In the genomic region with DNA sequence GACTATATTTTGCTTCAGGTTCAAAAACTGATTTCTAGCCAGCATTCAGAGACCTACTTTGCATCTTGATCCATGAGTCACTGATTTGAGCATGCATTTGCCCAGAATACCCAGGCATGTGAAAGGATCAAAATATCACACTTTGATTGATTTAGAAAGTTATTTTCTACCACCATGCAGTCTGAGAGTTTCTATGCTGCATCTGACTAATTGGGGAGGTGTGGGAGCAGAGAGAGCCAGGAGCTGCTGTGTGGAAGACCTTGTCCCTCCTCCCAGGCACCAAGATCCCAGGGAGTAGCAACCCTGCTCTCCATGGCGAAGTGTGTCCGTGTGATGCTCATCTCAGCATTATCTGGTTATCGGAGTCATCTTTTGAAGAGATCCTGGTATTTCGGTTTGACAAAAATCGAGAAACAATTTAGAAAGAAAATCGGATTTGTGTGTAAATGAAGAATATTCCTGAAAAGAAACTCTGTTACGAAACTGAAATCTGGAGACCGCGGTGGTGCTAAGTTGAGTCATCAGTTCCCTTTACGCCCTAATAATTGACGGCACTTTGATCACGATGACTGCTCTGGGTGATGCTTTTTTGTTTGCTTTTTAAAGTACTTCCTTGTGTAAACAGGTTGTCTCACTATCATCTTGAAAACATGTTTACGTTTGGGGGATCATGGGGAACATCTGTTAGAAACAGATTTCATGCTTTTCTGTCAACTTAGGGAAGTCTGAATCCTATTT, we compare ENCODE assay signal across 9 cellular contexts.
DNase-seq lines count a peak whose midpoint lies in the region; ATAC-seq and TF ChIP-seq lines count a peak whose summit lies in the region.
"Had no signal": no experiment of that assay in that cellular context is flagged by ENCODE, and none has a peak within 500 bp of the region (broad histone marks: within the 10 kb centered on the region; RNA-seq: fewer than 3 reads in every experiment).

No MANE protein-coding gene starts in this region.

- H3K27ac Mint-ChIP-seq in activated CD4-positive, alpha-beta T cell treated with anti-CD3 and anti-CD28 coated beads for 36 hours = peak overlapping the region; percentile 79
- no peak overlapping the region for H3K27ac Mint-ChIP-seq in GM23338

- CTCF ChIA-PET in activated CD4-positive, alpha-beta T cell treated with anti-CD3 and anti-CD28 coated beads for 36 hours (lab: Charles Lee) = interaction anchor here (1.0 to 1.4 kb wide), 3 partner anchors 9 to 284 kb away, joined by 3 read pairs; no protein-coding TSS in a partner anchor

- no peak overlapping the region for H3K27ac ChIP-seq in GM23338 (ENCODE audit: low read depth)
- H3K27ac ChIP-seq: C4-2B had no signal

- H4K20me1 ChIP-seq in GM23338 (replicated peaks; ENCODE audit: insufficient read depth) = no peaks in the 10 kb centered on the region

- no peaks in the 10 kb centered on the region for H3K9me3 ChIP-seq in mucosa of descending colon

- DNase-seq in activated CD4-positive, alpha-beta T cell treated with anti-CD3 and anti-CD28 coated beads for 36 hours = peak; percentile 58
- no peak for DNase-seq in activated CD4-positive, alpha-beta T cell treated with anti-CD3 and anti-CD28 coated beads, Interleukin-2, amount 50 U/mL, for 4 hours
- DNase-seq in mucosa of descending colon (no peak), GM10266 (ENCODE audit: extremely low spot score) (no peak), iPS-NIHi7 (ENCODE audit: extremely low spot score) (no peak), GM23338 (ENCODE audit: low spot score) (no peak)

- ATAC-seq in activated CD4-positive, alpha-beta T cell treated with anti-CD3 and anti-CD28 coated beads for 36 hours = peak; percentile 80
- peak; percentile 72 for ATAC-seq in HG02884 (IDR thresholded peaks at IDR 0.05; ENCODE audit: unreplicated experiment)
- ATAC-seq in mucosa of descending colon = peak; percentile 35
- no peak for ATAC-seq in GM23338

- H3K4me3 Mint-ChIP-seq in activated CD4-positive, alpha-beta T cell treated with anti-CD3 and anti-CD28 coated beads for 36 hours = peak overlapping the region; percentile 43
- no peak overlapping the region for H3K4me3 Mint-ChIP-seq in GM23338

- H3K27me3 ChIP-seq in GM23338 (ENCODE audit: insufficient read depth) = no peaks in the 10 kb centered on the region

- H3K36me3 Mint-ChIP-seq in activated CD4-positive, alpha-beta T cell treated with anti-CD3 and anti-CD28 coated beads for 36 hours (ENCODE audit: low read depth) = peaks cover 45% of the 10 kb centered on the region
- no peaks in the 10 kb centered on the region for H3K36me3 Mint-ChIP-seq in GM23338 (ENCODE audit: low read depth)

- H3F3A ChIP-seq in GM23338 (replicated peaks; ENCODE audit: low read depth) = no peaks in the 10 kb centered on the region

- no peaks in the 10 kb centered on the region for H3K36me3 ChIP-seq in mucosa of descending colon (ENCODE audit: low read depth)
- no peaks in the 10 kb centered on the region for H3K36me3 ChIP-seq in GM23338 (ENCODE audit: insufficient read depth)

- H3K27me3 Mint-ChIP-seq in activated CD4-positive, alpha-beta T cell treated with anti-CD3 and anti-CD28 coated beads for 36 hours = no peaks in the 10 kb centered on the region
- H3K27me3 Mint-ChIP-seq in GM23338 (ENCODE audit: insufficient read depth, low read depth, poor library complexity) = no peaks in the 10 kb centered on the region

- intact Hi-C loops in activated CD4-positive, alpha-beta T cell treated with anti-CD3 and anti-CD28 coated beads for 36 hours (cut with DNase I, micrococcal nuclease) = loop anchor here (1.0 kb wide), 4 partner anchors 22 to 171 kb away; no protein-coding TSS in a partner anchor
- intact Hi-C loops in mucosa of descending colon (cut with DNase I, micrococcal nuclease) = no loop called here

- no peaks in the 10 kb centered on the region for H3K79me2 ChIP-seq in GM23338 (replicated peaks; ENCODE audit: insufficient read depth)

- POLR2A ChIA-PET in activated CD4-positive, alpha-beta T cell treated with anti-CD3 and anti-CD28 coated beads for 36 hours (lab: Charles Lee) = interaction anchor here (0.5 to 1.1 kb wide), 2 partner anchors 10 to 23 kb away, joined by 3 to 5 read pairs; no protein-coding TSS in a partner anchor

- H3K4me1 ChIP-seq in mucosa of descending colon (ENCODE audit: low read depth) (no peaks in the 10 kb centered on the region), GM23338 (ENCODE audit: insufficient read depth) (no peaks in the 10 kb centered on the region)

- H3K4me3 ChIP-seq in mucosa of descending colon (no peak overlapping the region), GM23338 (no peak overlapping the region)

- TF ChIP-seq CTCF in mucosa of descending colon (IDR thresholded peaks at IDR 0.05) (no peak), GM10266 (IDR thresholded peaks at IDR 0.05; ENCODE audit: control insufficient read depth, insufficient read depth, low read depth, missing control alignments) (no peak), GM23338 (conservative IDR thresholded peaks at IDR 0.05; ENCODE audit: low read depth in 2 of 2) (no peak)

- H2AFZ ChIP-seq in GM23338 = no peak overlapping the region

- H3K9me3 Mint-ChIP-seq in activated CD4-positive, alpha-beta T cell treated with anti-CD3 and anti-CD28 coated beads for 36 hours (ENCODE audit: low read depth) = no peaks in the 10 kb centered on the region
- no peaks in the 10 kb centered on the region for H3K9me3 Mint-ChIP-seq in GM23338

- peaks cover 93% of the 10 kb centered on the region for H3K4me1 Mint-ChIP-seq in activated CD4-positive, alpha-beta T cell treated with anti-CD3 and anti-CD28 coated beads for 36 hours
- H3K4me1 Mint-ChIP-seq in GM23338 = no peaks in the 10 kb centered on the region

- no peaks in the 10 kb centered on the region for H3K9me2 ChIP-seq in GM23338 (ENCODE audit: insufficient read depth)

- H3K4me2 ChIP-seq in GM23338 = no peak overlapping the region

TF ChIP-seq in PFSK-1, 5 proteins besides CTCF, POLR2A, EP300 and RAD21 (continues in another document):
- TF ChIP-seq, protein P1, sequence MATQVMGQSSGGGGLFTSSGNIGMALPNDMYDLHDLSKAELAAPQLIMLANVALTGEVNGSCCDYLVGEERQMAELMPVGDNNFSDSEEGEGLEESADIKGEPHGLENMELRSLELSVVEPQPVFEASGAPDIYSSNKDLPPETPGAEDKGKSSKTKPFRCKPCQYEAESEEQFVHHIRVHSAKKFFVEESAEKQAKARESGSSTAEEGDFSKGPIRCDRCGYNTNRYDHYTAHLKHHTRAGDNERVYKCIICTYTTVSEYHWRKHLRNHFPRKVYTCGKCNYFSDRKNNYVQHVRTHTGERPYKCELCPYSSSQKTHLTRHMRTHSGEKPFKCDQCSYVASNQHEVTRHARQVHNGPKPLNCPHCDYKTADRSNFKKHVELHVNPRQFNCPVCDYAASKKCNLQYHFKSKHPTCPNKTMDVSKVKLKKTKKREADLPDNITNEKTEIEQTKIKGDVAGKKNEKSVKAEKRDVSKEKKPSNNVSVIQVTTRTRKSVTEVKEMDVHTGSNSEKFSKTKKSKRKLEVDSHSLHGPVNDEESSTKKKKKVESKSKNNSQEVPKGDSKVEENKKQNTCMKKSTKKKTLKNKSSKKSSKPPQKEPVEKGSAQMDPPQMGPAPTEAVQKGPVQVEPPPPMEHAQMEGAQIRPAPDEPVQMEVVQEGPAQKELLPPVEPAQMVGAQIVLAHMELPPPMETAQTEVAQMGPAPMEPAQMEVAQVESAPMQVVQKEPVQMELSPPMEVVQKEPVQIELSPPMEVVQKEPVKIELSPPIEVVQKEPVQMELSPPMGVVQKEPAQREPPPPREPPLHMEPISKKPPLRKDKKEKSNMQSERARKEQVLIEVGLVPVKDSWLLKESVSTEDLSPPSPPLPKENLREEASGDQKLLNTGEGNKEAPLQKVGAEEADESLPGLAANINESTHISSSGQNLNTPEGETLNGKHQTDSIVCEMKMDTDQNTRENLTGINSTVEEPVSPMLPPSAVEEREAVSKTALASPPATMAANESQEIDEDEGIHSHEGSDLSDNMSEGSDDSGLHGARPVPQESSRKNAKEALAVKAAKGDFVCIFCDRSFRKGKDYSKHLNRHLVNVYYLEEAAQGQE (IDR thresholded peaks at IDR 0.05; ENCODE audit: insufficient read depth in 1 of 2, low read depth in 2 of 2, low read length in 2 of 2) = no peak
- TF ChIP-seq POLR2AphosphoS5 (IDR thresholded peaks at IDR 0.05; ENCODE audit: low read depth, low read length) = no peak
- TF ChIP-seq FOXP2 (optimal IDR thresholded peaks at IDR 0.05; ENCODE audit: borderline replicate concordance, extremely low read depth, extremely low read length, insufficient read depth) = peak; percentile 21
- no peak for TF ChIP-seq TAF1 (IDR thresholded peaks at IDR 0.05; ENCODE audit: borderline replicate concordance, insufficient read depth, low read length)

TF ChIP-seq in GM23338, 12 proteins besides CTCF, POLR2A, EP300 and RAD21 (continues in another document):
- TF ChIP-seq, protein P1 (IDR thresholded peaks at IDR 0.05; ENCODE audit: unreplicated experiment) = no peak

Comparison
In these comparisons a context has a peak if more than half of its experiments do, and no peak if none do; other contexts are left out.
1. intact Hi-C loops: an anchor here in activated CD4-positive, alpha-beta T cell treated with anti-CD3 and anti-CD28 coated beads for 36 hours (1.0 kb wide); none called in mucosa of descending colon.